16 cellular contexts compared by ENCODE assay signal in the genomic region with DNA sequence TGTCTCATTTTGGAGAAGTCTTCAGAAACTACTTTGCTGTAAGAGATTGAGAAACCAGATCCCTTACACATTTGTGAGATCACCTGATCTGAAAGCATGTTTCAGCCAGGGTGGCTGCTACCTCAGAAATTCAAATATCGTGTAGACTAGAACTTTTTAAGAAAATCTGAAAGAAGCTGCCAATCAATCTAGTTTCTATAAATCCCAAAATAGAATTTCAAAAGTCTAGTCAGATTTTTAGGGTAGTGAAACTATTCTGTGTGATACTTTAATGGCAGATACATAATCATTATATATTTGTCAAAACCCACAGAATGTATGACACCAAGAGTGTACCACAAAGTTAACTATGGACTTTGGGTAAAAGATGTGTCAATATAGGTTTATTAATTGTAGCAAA.
DNase-seq lines count a peak whose midpoint lies in the region; ATAC-seq, FAIRE-seq and TF ChIP-seq lines count a peak whose summit lies in the region.
"Had no signal": no experiment of that assay in that cellular context is flagged by ENCODE, and none has a peak within 500 bp of the region (broad histone marks: within the 10 kb centered on the region; RNA-seq: fewer than 3 reads in every experiment).

No MANE protein-coding gene starts in this region.

- H3K4me3 ChIP-seq in Karpas-422 (ENCODE audit: low read length), result no peak overlapping the region
- no peak overlapping the region for H3K4me3 ChIP-seq in HepG2 (replicated peaks in 1 of 3; ENCODE audit: insufficient read depth in 1 of 3, low read depth in 2 of 3, low read length in 3 of 3)
- H3K4me3 ChIP-seq in pancreas, result no peak overlapping the region
- H3K4me3 ChIP-seq: BLaER1 treated with 17β-estradiol and CSF1 and Interleukin-3, amounts not matched to agents 10 nM and 100 nM had no signal

- no peak overlapping the region for H3K4me2 ChIP-seq in Karpas-422 (ENCODE audit: low read depth, low read length, poor library complexity, severe bottlenecking)
- H3K4me2 ChIP-seq in HepG2 (ENCODE audit: low read depth, low read length), result no peak overlapping the region
- H3K4me2 ChIP-seq: BLaER1 treated with 17β-estradiol and CSF1 and Interleukin-3, amounts not matched to agents 10 nM and 100 nM had no signal

- no peak overlapping the region for H2AFZ ChIP-seq in Karpas-422 (ENCODE audit: low read length)
- H2AFZ ChIP-seq in HepG2 (ENCODE audit: low read length), result no peak overlapping the region

- DNase-seq in Karpas-422 (peak; percentile 42), NCI-H1092 (lab: John Stamatoyannopoulos, UW) (no peak), HepG2 (ENCODE audit: low spot score) (no peak), pancreas (no peak), DMS153 treated with DMSO at 0.1 percent for 48 hours (lab: John Stamatoyannopoulos, UW; ENCODE audit: unreplicated experiment) (no peak)
- DNase-seq: activated naive CD8-positive, alpha-beta T cell treated with anti-CD3 and anti-CD28 coated beads, Interleukin-2, amount 50 U/mL, for 24 hours; DMS79; midbrain; NCI-H1105; occipital lobe had no signal

- in situ Hi-C loops in HepG2 (cut with HindIII; ENCODE audit: extremely low pct_ligation_motif_present, low pct_unique_long_range_greater_than_20kb), result no loop called here

- H3K9me3 ChIP-seq in Karpas-422 (ENCODE audit: low read length) (no peaks in the 10 kb centered on the region), HepG2 (ENCODE audit: low read length) (no peaks in the 10 kb centered on the region), pancreas (no peaks in the 10 kb centered on the region)

- H3K36me3 ChIP-seq in Karpas-422 (ENCODE audit: insufficient read depth, low read length), result no peaks in the 10 kb centered on the region
- H3K36me3 ChIP-seq in HepG2 (replicated peaks in 1 of 2; ENCODE audit: control insufficient read depth in 1 of 2, insufficient read depth in 2 of 2, low read length in 2 of 2), result no peaks in the 10 kb centered on the region
- H3K36me3 ChIP-seq in pancreas, result no peaks in the 10 kb centered on the region
- H3K36me3 ChIP-seq: BLaER1 treated with 17β-estradiol and CSF1 and Interleukin-3, amounts not matched to agents 10 nM and 100 nM had no signal

- TF ChIP-seq EP300 in HepG2 (IDR thresholded peaks at IDR 0.05; ENCODE audit: low read depth in 2 of 2, low read length in 2 of 2) (no peak), HepG2 (CRISPR knock-in tag; IDR thresholded peaks at IDR 0.05; ENCODE audit: borderline replicate concordance) (no peak)

- H3K27me3 ChIP-seq in Karpas-422 (ENCODE audit: low read length) (no peaks in the 10 kb centered on the region), HepG2 (ENCODE audit: control insufficient read depth in 1 of 2, insufficient read depth in 2 of 2, low read length in 2 of 2) (no peaks in the 10 kb centered on the region), pancreas (no peaks in the 10 kb centered on the region)
- H3K27me3 ChIP-seq: BLaER1 treated with 17β-estradiol and CSF1 and Interleukin-3, amounts not matched to agents 10 nM and 100 nM had no signal

- H3K79me2 ChIP-seq in Karpas-422 (ENCODE audit: low read length), result no peaks in the 10 kb centered on the region
- no peaks in the 10 kb centered on the region for H3K79me2 ChIP-seq in HepG2 (ENCODE audit: insufficient read depth, low read length)

- H3K9ac ChIP-seq in Karpas-422 (ENCODE audit: low read length), result no peak overlapping the region
- no peak overlapping the region for H3K9ac ChIP-seq in HepG2 (ENCODE audit: insufficient read depth, low read depth, low read length)
- H3K9ac ChIP-seq: BLaER1 treated with 17β-estradiol and CSF1 and Interleukin-3, amounts not matched to agents 10 nM and 100 nM had no signal

- TF ChIP-seq POLR2A in HepG2 (IDR thresholded peaks at IDR 0.05; ENCODE audit: insufficient read depth in 1 of 2, low read depth in 2 of 2, low read length in 2 of 2), result no peak

- H4K20me1 ChIP-seq in Karpas-422 (ENCODE audit: insufficient read depth, low read depth, low read length), result no peaks in the 10 kb centered on the region
- no peaks in the 10 kb centered on the region for H4K20me1 ChIP-seq in HepG2 (ENCODE audit: insufficient read depth, low read length)
- H4K20me1 ChIP-seq: BLaER1 treated with 17β-estradiol and CSF1 and Interleukin-3, amounts not matched to agents 10 nM and 100 nM had no signal

- TF ChIP-seq RAD21 in HepG2 (CRISPR knock-in tag; IDR thresholded peaks at IDR 0.05), result no peak

- intact Hi-C loops in HepG2 (cut with micrococcal nuclease; ENCODE audit: unreplicated experiment), result no loop called here
- intact Hi-C loops in pancreas (cut with DNase I), result no loop called here

- BruUV-seq in HepG2 (replicated peaks; lab: Mats Ljungman, UMichigan), result no TSS peak

- 4% methylated on average over 1 of the region's 1 CpG for WGBS in HepG2 (ENCODE audit: low lambda C conversion rate)
- 58 to 60% methylated on average over 1 of the region's 1 CpG for WGBS in pancreas, 2 donors

- peak; percentile 84 for ATAC-seq in GM18870 (IDR thresholded peaks at IDR 0.05; ENCODE audit: unreplicated experiment)
- ATAC-seq in GM21528 (IDR thresholded peaks at IDR 0.05; ENCODE audit: low FRiP score, unreplicated experiment), result peak; percentile 78
- ATAC-seq in HG03060 (IDR thresholded peaks at IDR 0.05; ENCODE audit: low read depth, unreplicated experiment), result peak; percentile 55
- no peak for ATAC-seq in HepG2
- no peak for ATAC-seq in pancreas
- ATAC-seq: activated naive CD8-positive, alpha-beta T cell treated with anti-CD3 and anti-CD28 coated beads, Interleukin-2, amount 50 U/mL, for 24 hours; WTC11 had no signal

- FAIRE-seq in HepG2 (lab: Jason Lieb, UNC) (no peak), pancreas (lab: Jason Lieb, UNC) (no peak)

- POLR2A ChIA-PET in HepG2 (lab: Yijun Ruan, JAX), result no interaction called here

- no peak overlapping the region for H3K27ac ChIP-seq in Karpas-422 (ENCODE audit: low read length)
- H3K27ac ChIP-seq in HepG2 (ENCODE audit: extremely low read length, insufficient read depth, low read length), result no peak overlapping the region
- H3K27ac ChIP-seq in pancreas, result no peak overlapping the region
- H3K27ac ChIP-seq: BLaER1 treated with 17β-estradiol and CSF1 and Interleukin-3, amounts not matched to agents 10 nM and 100 nM; epithelial cell of prostate had no signal

- CTCF ChIA-PET in HepG2 (lab: Yijun Ruan, JAX; ENCODE audit: low intra/inter-chr PET ratio, low total read pairs), result no interaction called here

- no peaks in the 10 kb centered on the region for H3K9me2 ChIP-seq in Karpas-422 (replicated peaks; ENCODE audit: insufficient read depth, low read length)

- no peak for TF ChIP-seq CTCF in HepG2 (CRISPR knock-in tag; IDR thresholded peaks at IDR 0.05)
- no peak for TF ChIP-seq CTCF in pancreas (IDR thresholded peaks at IDR 0.05)

- H3K4me1 ChIP-seq in Karpas-422 (ENCODE audit: low read length) (peaks cover 8% of the 10 kb centered on the region; the same call in 1 of the 2 replicates), HepG2 (ENCODE audit: insufficient read depth, low read length) (no peaks in the 10 kb centered on the region), pancreas (no peaks in the 10 kb centered on the region)
- H3K4me1 ChIP-seq: BLaER1 treated with 17β-estradiol and CSF1 and Interleukin-3, amounts not matched to agents 10 nM and 100 nM had no signal

TF ChIP-seq in HepG2, 621 proteins besides CTCF, POLR2A, EP300 and RAD21:
- TF ChIP-seq, protein P1, sequence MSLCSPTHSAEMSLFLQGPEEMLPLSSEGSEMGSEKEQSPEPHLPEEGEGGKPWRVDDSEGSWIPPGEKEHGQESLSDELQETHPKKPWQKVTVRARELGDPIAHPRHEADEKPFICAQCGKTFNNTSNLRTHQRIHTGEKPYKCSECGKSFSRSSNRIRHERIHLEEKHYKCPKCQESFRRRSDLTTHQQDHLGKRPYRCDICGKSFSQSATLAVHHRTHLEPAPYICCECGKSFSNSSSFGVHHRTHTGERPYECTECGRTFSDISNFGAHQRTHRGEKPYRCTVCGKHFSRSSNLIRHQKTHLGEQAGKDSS (CRISPR knock-in tag; IDR thresholded peaks at IDR 0.05; ENCODE audit: borderline replicate concordance, low read depth), result no peak
- TF ChIP-seq, protein P2, sequence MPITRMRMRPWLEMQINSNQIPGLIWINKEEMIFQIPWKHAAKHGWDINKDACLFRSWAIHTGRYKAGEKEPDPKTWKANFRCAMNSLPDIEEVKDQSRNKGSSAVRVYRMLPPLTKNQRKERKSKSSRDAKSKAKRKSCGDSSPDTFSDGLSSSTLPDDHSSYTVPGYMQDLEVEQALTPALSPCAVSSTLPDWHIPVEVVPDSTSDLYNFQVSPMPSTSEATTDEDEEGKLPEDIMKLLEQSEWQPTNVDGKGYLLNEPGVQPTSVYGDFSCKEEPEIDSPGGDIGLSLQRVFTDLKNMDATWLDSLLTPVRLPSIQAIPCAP (CRISPR knock-in tag; IDR thresholded peaks at IDR 0.05; ENCODE audit: low read depth), result no peak
- TF ChIP-seq EED (CRISPR knock-in tag; IDR thresholded peaks at IDR 0.05) (no peak), ZC3H13 (CRISPR knock-in tag; IDR thresholded peaks at IDR 0.05) (no peak), ZNF564 (CRISPR knock-in tag; IDR thresholded peaks at IDR 0.05) (no peak), TOPORS (CRISPR knock-in tag; IDR thresholded peaks at IDR 0.05) (no peak), CBX2 (IDR thresholded peaks at IDR 0.05; ENCODE audit: low read depth, low read length) (no peak), CBX2 (CRISPR knock-in tag; IDR thresholded peaks at IDR 0.05; ENCODE audit: low read depth) (no peak), PHF20 (CRISPR knock-in tag; IDR thresholded peaks at IDR 0.05) (no peak), RELA (CRISPR knock-in tag; IDR thresholded peaks at IDR 0.05) (no peak), TAF1 (CRISPR knock-in tag; IDR thresholded peaks at IDR 0.05) (no peak), NRL (CRISPR knock-in tag; IDR thresholded peaks at IDR 0.05; ENCODE audit: borderline replicate concordance) (no peak), RNF2 (conservative IDR thresholded peaks at IDR 0.05; ENCODE audit: low read depth) (no peak), POGZ (CRISPR knock-in tag; IDR thresholded peaks at IDR 0.05) (no peak)

Comparison
In these comparisons a context has a peak if more than half of its experiments do, and no peak if none do; other contexts are left out.
1. ATAC-seq: peak in GM18870 (single experiment), GM21528 (single experiment) and HG03060 (single experiment); none in HepG2 (single experiment) and pancreas (0 of 4).